Comparison of ENCODE assay signal across 15 cellular contexts in the genomic region with DNA sequence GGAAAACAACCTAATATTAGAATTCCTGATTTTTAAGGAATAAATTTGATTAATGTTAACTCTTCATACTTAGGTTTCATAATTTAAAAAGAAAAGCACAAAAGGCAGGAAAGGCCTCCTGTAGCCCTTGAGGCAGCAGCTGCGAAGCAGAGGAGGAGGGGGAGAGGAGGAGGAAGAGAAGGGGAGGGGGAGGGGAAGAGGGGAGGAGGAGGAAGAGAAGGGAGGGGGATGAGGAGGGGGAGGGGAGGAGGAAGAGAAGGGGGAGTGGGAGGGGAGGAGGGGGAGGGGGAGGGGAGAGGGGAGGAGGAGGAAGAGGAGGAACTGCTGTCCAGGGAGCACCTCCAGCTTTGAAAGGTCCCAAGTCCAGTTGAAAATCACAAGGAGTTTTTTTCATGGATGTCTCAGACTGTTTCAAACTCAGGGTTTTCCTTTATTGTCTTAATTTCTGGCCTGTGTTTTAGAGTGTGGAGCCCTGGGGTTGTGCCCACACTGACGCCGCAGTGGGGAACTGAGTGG. TPM values are rescaled to one million over a fixed set of nuclear protein-coding genes. Genes with fewer than 3 reads are reported as not detected.
DNase-seq lines count a peak whose midpoint lies in the region; ATAC-seq and TF ChIP-seq lines count a peak whose summit lies in the region.
"Had no signal": no experiment of that assay in that cellular context is flagged by ENCODE, and none has a peak within 500 bp of the region (broad histone marks: within the 10 kb centered on the region; RNA-seq: fewer than 3 reads in every experiment).

No MANE protein-coding gene starts in this region.

- peak overlapping the region; percentile 72 for H3K27ac Mint-ChIP-seq in activated naive CD4-positive, alpha-beta T cell treated with anti-CD3 and anti-CD28 coated beads for 36 hours
- peak overlapping the region in 3 of 5 experiments; percentile 64 to 75 (median 68) for H3K27ac Mint-ChIP-seq in brain

- H3K36me3 Mint-ChIP-seq in activated naive CD4-positive, alpha-beta T cell treated with anti-CD3 and anti-CD28 coated beads for 36 hours (ENCODE audit: low read depth) = peaks cover 13% of the 10 kb centered on the region
- H3K36me3 Mint-ChIP-seq in brain = peaks cover 16% of the 10 kb centered on the region

- H3K9ac ChIP-seq in NT2/D1 (ENCODE audit: insufficient read length, low read depth) = peak overlapping the region; percentile 53

- no peaks in the 10 kb centered on the region for H3K9me3 Mint-ChIP-seq in activated naive CD4-positive, alpha-beta T cell treated with anti-CD3 and anti-CD28 coated beads for 36 hours
- peaks cover 0 to 2% (median 0%) of the 10 kb centered on the region in 5 experiments for H3K9me3 Mint-ChIP-seq in brain

- TF ChIP-seq EP300 in esophagus muscularis mucosa (IDR thresholded peaks at IDR 0.05) = no peak

- H3K27me3 ChIP-seq in NT2/D1 (ENCODE audit: insufficient read depth, insufficient read length) = no peaks in the 10 kb centered on the region
- no peaks in the 10 kb centered on the region for H3K27me3 ChIP-seq in spleen (replicated peaks in 1 of 7)
- no peaks in the 10 kb centered on the region for H3K27me3 ChIP-seq in esophagus muscularis mucosa
- H3K27me3 ChIP-seq: heart left ventricle, uterus had no signal

- no peak for ATAC-seq in GM18909 (IDR thresholded peaks at IDR 0.05; ENCODE audit: poor library complexity, unreplicated experiment)

- H3K27me3 Mint-ChIP-seq in activated naive CD4-positive, alpha-beta T cell treated with anti-CD3 and anti-CD28 coated beads for 36 hours (ENCODE audit: low read depth) = no peaks in the 10 kb centered on the region
- H3K27me3 Mint-ChIP-seq in brain = no peaks in the 10 kb centered on the region

- peaks cover 82% of the 10 kb centered on the region for H3K36me3 ChIP-seq in NT2/D1 (ENCODE audit: insufficient read depth, insufficient read length, low read length)
- peaks cover 0 to 91% (median 51%) of the 10 kb centered on the region in 6 donors for H3K36me3 ChIP-seq in spleen
- H3K36me3 ChIP-seq in esophagus muscularis mucosa = peaks cover 27 to 91% (median 82%) of the 10 kb centered on the region in 4 donors
- H3K36me3 ChIP-seq: uterus had no signal

- peaks cover 17% of the 10 kb centered on the region for H3K4me1 Mint-ChIP-seq in activated naive CD4-positive, alpha-beta T cell treated with anti-CD3 and anti-CD28 coated beads for 36 hours (ENCODE audit: low read depth)
- no peaks in the 10 kb centered on the region for H3K4me1 Mint-ChIP-seq in brain

- intact Hi-C loops in activated naive CD4-positive, alpha-beta T cell treated with anti-CD3 and anti-CD28 coated beads for 36 hours (cut with micrococcal nuclease) = loop anchor here (2.0 kb wide), 1 partner anchor 55 kb away; no protein-coding TSS in a partner anchor
- intact Hi-C loops in spleen (cut with DNase I; ENCODE audit: low total_unique reads) = no loop called here
- intact Hi-C loops in esophagus muscularis mucosa (cut with DNase I) = no loop called here

- H3K4me1 ChIP-seq in NT2/D1 (ENCODE audit: insufficient read depth, insufficient read length) (peaks cover 11% of the 10 kb centered on the region), spleen (peaks cover 0 to 21% (median 3%) of the 10 kb centered on the region in 6 donors), esophagus muscularis mucosa (no peaks in the 10 kb centered on the region)
- H3K4me1 ChIP-seq: heart left ventricle, left ventricle myocardium inferior, uterus had no signal

- peak overlapping the region in 7 of 8 donors; percentile 19 to 90 (median 64) for H3K27ac ChIP-seq in spleen
- no peak overlapping the region for H3K27ac ChIP-seq in esophagus muscularis mucosa (replicated peaks in 1 of 4)
- H3K27ac ChIP-seq: left ventricle myocardium inferior, uterus had no signal

- TF ChIP-seq POLR2A in spleen (IDR thresholded peaks at IDR 0.05) = no peak
- TF ChIP-seq POLR2A in esophagus muscularis mucosa (IDR thresholded peaks at IDR 0.05; ENCODE audit: low read depth) = no peak

- no peak for DNase-seq in activated naive CD4-positive, alpha-beta T cell treated with anti-CD3 and anti-CD28 coated beads for 36 hours
- DNase-seq in activated naive CD4-positive, alpha-beta T cell (lab: John Stamatoyannopoulos, UW) = no peak
- DNase-seq in NT2/D1 (ENCODE audit: low read depth, low spot score) (peak; percentile 28), spleen (no peak), esophagus muscularis mucosa (ENCODE audit: extremely low spot score) (no peak), COLO668 (lab: John Stamatoyannopoulos, UW; ENCODE audit: unreplicated experiment) (no peak)
- DNase-seq: KG1; left ventricle myocardium inferior; NCI-H1694; SIG-M5; stimulated activated CD4-positive, alpha-beta T cell treated with anti-CD3 and anti-CD28 coated beads, Interleukin-4, amount 100 ng/mL, for 1 hour; uterus had no signal

- H3K4me3 ChIP-seq in NT2/D1 (ENCODE audit: insufficient read length, low read depth) = no peak overlapping the region
- no peak overlapping the region for H3K4me3 ChIP-seq in spleen
- no peak overlapping the region for H3K4me3 ChIP-seq in esophagus muscularis mucosa
- H3K4me3 ChIP-seq: heart left ventricle, left ventricle myocardium inferior, uterus had no signal

- no peak for TF ChIP-seq CTCF in brain (conservative IDR thresholded peaks at IDR 0.05)
- TF ChIP-seq CTCF in spleen (IDR thresholded peaks at IDR 0.05 in 8 of 11, conservative IDR thresholded peaks at IDR 0.05 in 3 of 11) = no peak
- no peak for TF ChIP-seq CTCF in esophagus muscularis mucosa (IDR thresholded peaks at IDR 0.05)

- H3K9me3 ChIP-seq in NT2/D1 (ENCODE audit: insufficient read depth, low read length) = no peaks in the 10 kb centered on the region
- H3K9me3 ChIP-seq in spleen = no peaks in the 10 kb centered on the region
- H3K9me3 ChIP-seq in esophagus muscularis mucosa = no peaks in the 10 kb centered on the region
- H3K9me3 ChIP-seq: heart left ventricle, left ventricle myocardium inferior, uterus had no signal

- CTCF ChIA-PET in activated naive CD4-positive, alpha-beta T cell treated with anti-CD3 and anti-CD28 coated beads for 36 hours (lab: Charles Lee) = interaction anchor here (0.6 kb wide), 1 partner anchor 28 kb away, joined by 3 read pairs; no protein-coding TSS in a partner anchor

- no peak overlapping the region for H3K4me3 Mint-ChIP-seq in activated naive CD4-positive, alpha-beta T cell treated with anti-CD3 and anti-CD28 coated beads for 36 hours
- H3K4me3 Mint-ChIP-seq in brain = no peak overlapping the region

- 33 to 76% (median 40%) methylated on average over 3 of the region's 3 CpGs for WGBS in spleen, 5 donors
- 81% methylated on average over 3 of the region's 3 CpGs for WGBS in esophagus muscularis mucosa

RNA-seq across cellular contexts. Expression of a gene that starts 35.1 kb away (rescaled TPM):
- 10 to 100 TPM; 31.4 to 32.7 TPM for total RNA-seq in activated naive CD4-positive, alpha-beta T cell treated with anti-CD3 and anti-CD28 coated beads for 36 hours
- polyA plus RNA-seq in brain (ENCODE audit: insufficient read depth, low read depth, low replicate concordance) (10.2 TPM), spleen (10 to 100 TPM; 14.7 to 22.2 (median 22.1) TPM)
- total RNA-seq in spleen (10 to 100 TPM; 50.1 to 96.7 (median 68.6) TPM), esophagus muscularis mucosa (10 to 100 TPM; 19.2 to 33.4 (median 28.7) TPM)

Comparison
In these comparisons a context has a peak if more than half of its experiments do, and no peak if none do; other contexts are left out.
1. H3K27ac ChIP-seq: peak in spleen (7 of 8); none in esophagus muscularis mucosa (0 of 4).